Comparison of ENCODE assay signal across 25 cellular contexts in the genomic region with DNA sequence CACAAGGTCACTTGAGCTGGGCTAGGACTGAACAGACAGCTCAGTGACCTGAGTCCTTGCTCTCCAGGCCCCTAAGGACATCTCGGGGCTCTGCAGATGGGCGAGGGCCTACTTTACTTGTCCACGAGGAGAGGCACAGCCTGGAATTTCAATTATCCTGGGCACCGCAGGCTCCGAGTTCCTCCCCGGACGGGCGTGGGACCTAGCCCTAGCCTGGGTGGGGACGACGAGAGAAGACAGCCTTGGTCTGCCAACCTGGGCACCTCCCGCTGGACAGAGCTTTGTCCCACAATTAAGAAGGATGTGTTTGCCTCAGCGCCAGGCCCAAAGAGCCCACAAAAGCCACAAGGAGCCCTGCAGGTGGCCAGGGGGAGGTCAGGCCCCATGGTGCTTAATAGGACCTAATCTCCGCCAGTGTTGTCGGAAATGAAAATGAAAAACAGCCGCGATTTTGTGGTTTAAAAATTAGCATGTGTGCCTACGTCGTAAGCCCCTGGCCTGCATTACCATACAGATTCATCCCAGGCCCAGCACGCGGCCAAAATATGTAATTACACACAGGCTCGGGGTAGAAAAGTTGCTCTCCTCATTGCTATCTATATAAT. TPM values are rescaled to one million over a fixed set of nuclear protein-coding genes. Genes with fewer than 3 reads are reported as not detected.
"Had no signal": no experiment of that assay in that cellular context is flagged by ENCODE, and none has a peak within 500 bp of the region (broad histone marks: within the 10 kb centered on the region; RNA-seq: fewer than 3 reads in every experiment).

No MANE protein-coding gene starts in this region.

- H3K4me1 ChIP-seq: esophagus squamous epithelium, gastrocnemius medialis, prostate gland, upper lobe of right lung had no signal

- H3K9me3 ChIP-seq: esophagus squamous epithelium, neutrophil, ovary, prostate gland, upper lobe of right lung had no signal

- DNase-seq: activated CD4-positive, alpha-beta T cell treated with anti-CD3 and anti-CD28 coated beads for 4 hours; activated CD4-positive, alpha-beta T cell treated with anti-CD3 and anti-CD28 coated beads, Interleukin-2, amount 50 U/mL, for 48 hours; activated CD4-positive, CD25-positive, alpha-beta regulatory T cell; activated naive CD4-positive, alpha-beta T cell treated with Interleukin-2 at 50 U/mL for 16 hours; activated naive CD8-positive, alpha-beta T cell treated with anti-CD3 and anti-CD28 coated beads, Interleukin-2, amount 10 ng/mL, durations not matched to agents 7 days and 5 days; activated T-cell treated with anti-CD3 and anti-CD28 coated beads, Interleukin-2, amount 50 U/mL, for 48 hours; amniotic stem cell; cerebellar nuclear complex; esophagus squamous epithelium; gastrocnemius medialis; hypothalamus; left ventricle myocardium superior; mammary epithelial cell; midbrain; ovary; stimulated activated CD4-positive, alpha-beta T cell treated with anti-CD3 and anti-CD28 coated beads, Interleukin-12 subunit alpha, Interleukin-12 subunit beta, amount 100 ng/mL, for 4 hours; stimulated activated CD4-positive, alpha-beta T cell treated with anti-CD3 and anti-CD28 coated beads, Interleukin-4, amount 100 ng/mL, for 4 hours; stimulated activated naive CD8-positive, alpha-beta T cell treated with anti-CD3 and anti-CD28 coated beads, Interleukin-15, Interleukin-2, amounts not matched to agents 100 U/mL and 50 U/mL, for 24 hours; upper lobe of right lung had no signal

- H3K4me1 Mint-ChIP-seq: activated naive CD8-positive, alpha-beta T cell treated with anti-CD3 and anti-CD28 coated beads, Interleukin-2, amount 10 ng/mL, durations not matched to agents 7 days and 5 days had no signal

- H3K27ac Mint-ChIP-seq: activated naive CD8-positive, alpha-beta T cell treated with anti-CD3 and anti-CD28 coated beads, Interleukin-2, amount 10 ng/mL, durations not matched to agents 7 days and 5 days; nephron had no signal

- H3K27ac ChIP-seq: coronary artery, esophagus squamous epithelium, gastrocnemius medialis, neutrophil, ovary, prostate gland, upper lobe of right lung had no signal

- H3K4me3 Mint-ChIP-seq: activated naive CD8-positive, alpha-beta T cell treated with anti-CD3 and anti-CD28 coated beads, Interleukin-2, amount 10 ng/mL, durations not matched to agents 7 days and 5 days; nephron had no signal

- H3K36me3 ChIP-seq: esophagus squamous epithelium, gastrocnemius medialis, neutrophil, ovary, prostate gland, upper lobe of right lung had no signal

- ATAC-seq: gastrocnemius medialis; left ventricle myocardium superior; stimulated activated naive CD8-positive, alpha-beta T cell treated with anti-CD3 and anti-CD28 coated beads, Interleukin-15, Interleukin-2, amounts not matched to agents 100 U/mL and 50 U/mL, for 24 hours; upper lobe of right lung had no signal

- H3K27me3 ChIP-seq: ovary had no signal

- H3K9me3 Mint-ChIP-seq: activated naive CD8-positive, alpha-beta T cell treated with anti-CD3 and anti-CD28 coated beads, Interleukin-2, amount 10 ng/mL, durations not matched to agents 7 days and 5 days had no signal

- H3K4me3 ChIP-seq: coronary artery, esophagus squamous epithelium, gastrocnemius medialis, ovary, prostate gland, upper lobe of right lung had no signal

RNA-seq across cellular contexts. Expression of gene LHX1, which starts 51.4 kb away (rescaled TPM):
- total RNA-seq: activated naive CD8-positive, alpha-beta T cell treated with anti-CD3 and anti-CD28 coated beads, Interleukin-2, amount 10 ng/mL, durations not matched to agents 7 days and 5 days; bronchial epithelial cell; esophagus squamous epithelium; gastrocnemius medialis; left ventricle myocardium superior; mammary epithelial cell; prostate gland; subcutaneous adipose tissue; upper lobe of right lung had no signal
- polyA plus RNA-seq: mammary epithelial cell had no signal
